ENCODE assay signal across 26 cellular contexts in the genomic region with DNA sequence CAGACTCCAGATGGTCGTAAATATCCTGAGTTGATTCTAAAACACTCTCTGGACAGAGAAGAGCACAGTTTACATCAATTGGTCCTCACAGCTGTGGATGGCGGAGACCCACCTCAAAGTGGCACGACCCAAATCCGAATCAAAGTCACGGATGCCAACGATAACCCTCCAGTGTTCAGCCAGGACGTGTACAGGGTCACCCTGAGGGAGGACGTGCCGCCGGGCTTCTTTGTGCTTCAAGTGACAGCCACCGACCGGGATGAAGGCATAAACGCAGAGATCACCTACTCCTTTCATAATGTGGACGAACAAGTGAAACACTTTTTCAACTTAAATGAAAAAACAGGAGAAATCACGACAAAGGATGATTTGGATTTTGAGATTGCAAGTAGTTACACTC. TPM values are rescaled to one million over a fixed set of nuclear protein-coding genes. Genes with fewer than 3 reads are reported as not detected.
DNase-seq lines count a peak whose midpoint lies in the region; ATAC-seq and TF ChIP-seq lines count a peak whose summit lies in the region.
"Had no signal": no experiment of that assay in that cellular context is flagged by ENCODE, and none has a peak within 500 bp of the region (broad histone marks: within the 10 kb centered on the region; RNA-seq: fewer than 3 reads in every experiment).

No MANE protein-coding gene starts in this region.

- H3K4me3 ChIP-seq in OCI-LY7 (ENCODE audit: low read depth, low read length, poor library complexity, severe bottlenecking) = peak overlapping the region; percentile 65
- peak overlapping the region in 2 of 3 donors; percentile 37 to 42 for H3K4me3 ChIP-seq in liver (ENCODE audit: low read depth in 1 of 3, low read length in 3 of 3)
- peak overlapping the region; percentile 60 for H3K4me3 ChIP-seq in thoracic aorta
- peak overlapping the region in 1 of 4 donors; percentile 52 for H3K4me3 ChIP-seq in esophagus squamous epithelium

- peaks cover 41% of the 10 kb centered on the region for H3K36me3 Mint-ChIP-seq in stimulated activated naive CD8-positive, alpha-beta T cell treated with anti-CD3 and anti-CD28 coated beads, Interleukin-15, Interleukin-2, amounts not matched to agents 100 ng/mL and 50 ng/mL, for 24 hours (ENCODE audit: low read depth)

- no peak for ATAC-seq in stimulated activated naive CD8-positive, alpha-beta T cell treated with anti-CD3 and anti-CD28 coated beads, Interleukin-15, Interleukin-2, amounts not matched to agents 100 U/mL and 50 U/mL, for 24 hours
- ATAC-seq in thoracic aorta (ENCODE audit: insufficient number of reproducible peaks, low FRiP score, low read depth) = no peak
- ATAC-seq: left cardiac atrium had no signal

- BruUV-seq in OCI-LY7 (replicated peaks; lab: Mats Ljungman, UMichigan) = no TSS peak

- H3K9ac ChIP-seq in liver (ENCODE audit: low read depth in 1 of 2, low read length in 2 of 2) = no peak overlapping the region

- H3K27me3 ChIP-seq in liver (ENCODE audit: control insufficient read depth in 4 of 4, insufficient read depth in 4 of 4, low read length in 3 of 4) (peaks cover 0 to 2% (median 0%) of the 10 kb centered on the region in 4 donors), thoracic aorta (replicated peaks; ENCODE audit: insufficient read depth) (no peaks in the 10 kb centered on the region), esophagus squamous epithelium (peaks cover 0 to 66% (median 0%) of the 10 kb centered on the region in 4 donors)

- POLR2A ChIA-PET in OCI-LY7 (lab: Charles Lee) = interaction anchor here (1.2 kb wide), 1 partner anchor 203 kb away, joined by 6 read pairs; no protein-coding TSS in a partner anchor

- H2AFZ ChIP-seq in OCI-LY7 (ENCODE audit: low read length) = no peak overlapping the region; the same call in 1 of the 2 replicates

- H3K9me3 ChIP-seq in OCI-LY7 (ENCODE audit: low read length) (no peaks in the 10 kb centered on the region; the same call in 1 of the 2 replicates), liver (ENCODE audit: control insufficient read depth in 4 of 4, low read length in 3 of 4) (peaks cover 39 to 88% (median 67%) of the 10 kb centered on the region in 4 donors), thoracic aorta (peaks cover 89% of the 10 kb centered on the region), esophagus squamous epithelium (peaks cover 5 to 100% (median 82%) of the 10 kb centered on the region in 3 donors)

- no peak for TF ChIP-seq POLR2A in esophagus squamous epithelium (IDR thresholded peaks at IDR 0.05)

- H3K9me3 Mint-ChIP-seq in stimulated activated naive CD8-positive, alpha-beta T cell treated with anti-CD3 and anti-CD28 coated beads, Interleukin-15, Interleukin-2, amounts not matched to agents 100 ng/mL and 50 ng/mL, for 24 hours = peaks cover 51% of the 10 kb centered on the region

- H3K4me1 ChIP-seq in OCI-LY7 (ENCODE audit: insufficient read depth, low read length, poor library complexity, severe bottlenecking) = peaks cover 41% of the 10 kb centered on the region
- H3K4me1 ChIP-seq in liver (ENCODE audit: control insufficient read depth in 4 of 4, insufficient read depth in 4 of 4, low read length in 3 of 4) = no peaks in the 10 kb centered on the region
- H3K4me1 ChIP-seq in thoracic aorta (ENCODE audit: control insufficient read depth in 1 of 2, low read depth in 2 of 2) = no peaks in the 10 kb centered on the region
- H3K4me1 ChIP-seq in esophagus squamous epithelium = no peaks in the 10 kb centered on the region
- H3K4me1 ChIP-seq: esophagus muscularis mucosa, upper lobe of left lung had no signal

- no peak overlapping the region for H3K4me3 Mint-ChIP-seq in stimulated activated naive CD8-positive, alpha-beta T cell treated with anti-CD3 and anti-CD28 coated beads, Interleukin-15, Interleukin-2, amounts not matched to agents 100 ng/mL and 50 ng/mL, for 24 hours
- H3K4me3 Mint-ChIP-seq: mesothelial cell of epicardium had no signal

- H3K27ac Mint-ChIP-seq in stimulated activated naive CD8-positive, alpha-beta T cell treated with anti-CD3 and anti-CD28 coated beads, Interleukin-15, Interleukin-2, amounts not matched to agents 100 ng/mL and 50 ng/mL, for 24 hours = peak overlapping the region; percentile 61
- H3K27ac Mint-ChIP-seq: mesothelial cell of epicardium; stimulated activated naive CD8-positive, alpha-beta T cell treated with anti-CD3 and anti-CD28 coated beads, Interleukin-15, amount 100 ng/mL, for 72 hours had no signal

- H3K27ac ChIP-seq in OCI-LY7 (ENCODE audit: low read depth, low read length, poor library complexity, severe bottlenecking) = no peak overlapping the region
- H3K27ac ChIP-seq in liver (ENCODE audit: low read depth in 1 of 2, low read length in 2 of 2) = no peak overlapping the region
- no peak overlapping the region for H3K27ac ChIP-seq in thoracic aorta
- no peak overlapping the region for H3K27ac ChIP-seq in esophagus squamous epithelium
- H3K27ac ChIP-seq: esophagus muscularis mucosa, skin epidermis, upper lobe of left lung had no signal

- no peaks in the 10 kb centered on the region for H3K9me2 ChIP-seq in OCI-LY7 (ENCODE audit: insufficient read depth, low read length)

- CTCF ChIA-PET in OCI-LY7 (lab: Charles Lee; ENCODE audit: unreplicated experiment) = interaction anchor here (1.2 kb wide), 1 partner anchor 9 kb away, joined by 4 read pairs; no protein-coding TSS in a partner anchor

- no peak for TF ChIP-seq CTCF in OCI-LY7 (conservative IDR thresholded peaks at IDR 0.05; ENCODE audit: low read length)
- TF ChIP-seq CTCF in liver (IDR thresholded peaks at IDR 0.05; ENCODE audit: low read depth, low read length, missing input control) = no peak
- no peak for TF ChIP-seq CTCF in thoracic aorta (IDR thresholded peaks at IDR 0.05)
- no peak for TF ChIP-seq CTCF in esophagus squamous epithelium (IDR thresholded peaks at IDR 0.05)

- H3K79me2 ChIP-seq in OCI-LY7 (ENCODE audit: insufficient read depth, low read depth, low read length) = peaks cover 24% of the 10 kb centered on the region; the same call in 1 of the 2 replicates

- 29% methylated on average over 15 of the region's 15 CpGs for WGBS in liver
- 55 to 61% methylated on average over 15 of the region's 15 CpGs for WGBS in esophagus squamous epithelium, 2 donors

- TF ChIP-seq RAD21 in liver (IDR thresholded peaks at IDR 0.05) = no peak

- H4K20me1 ChIP-seq in OCI-LY7 (ENCODE audit: insufficient read depth, low read length) = no peaks in the 10 kb centered on the region

- H3K4me2 ChIP-seq in OCI-LY7 (ENCODE audit: low read length) = peak overlapping the region; percentile 70

- H3K36me3 ChIP-seq in OCI-LY7 (ENCODE audit: insufficient read depth, low read length) (peaks cover 22% of the 10 kb centered on the region), liver (ENCODE audit: control insufficient read depth in 4 of 4, insufficient read depth in 3 of 4, low read depth in 1 of 4, low read length in 3 of 4) (no peaks in the 10 kb centered on the region), thoracic aorta (no peaks in the 10 kb centered on the region), esophagus squamous epithelium (no peaks in the 10 kb centered on the region)
- H3K36me3 ChIP-seq: esophagus muscularis mucosa, upper lobe of left lung had no signal

- intact Hi-C loops in OCI-LY7 (cut with micrococcal nuclease; ENCODE audit: unreplicated experiment) (loop anchor here (5.0 kb wide), 1 partner anchor 117 kb away; the partner anchor contains the start of gene PCDHGC3), esophagus squamous epithelium (cut with DNase I) (no loop called here)

- peaks cover 86% of the 10 kb centered on the region for H3K27me3 Mint-ChIP-seq in stimulated activated naive CD8-positive, alpha-beta T cell treated with anti-CD3 and anti-CD28 coated beads, Interleukin-15, Interleukin-2, amounts not matched to agents 100 ng/mL and 50 ng/mL, for 24 hours

- DNase-seq in stimulated activated naive CD8-positive, alpha-beta T cell treated with anti-CD3 and anti-CD28 coated beads, Interleukin-15, Interleukin-2, amounts not matched to agents 100 U/mL and 50 U/mL, for 24 hours = no peak
- DNase-seq in OCI-LY7 (ENCODE audit: low spot score) (no peak), thoracic aorta (ENCODE audit: low spot score) (no peak), esophagus squamous epithelium (lab: John Stamatoyannopoulos, UW) (no peak), NCI-H69 (lab: John Stamatoyannopoulos, UW) (no peak)
- no peak for DNase-seq in effector CD8-positive, alpha-beta T cell (lab: John Stamatoyannopoulos, UW)
- DNase-seq: activated CD4-positive, alpha-beta T cell treated with anti-CD3 and anti-CD28 coated beads for 48 hours; activated CD8-positive, alpha-beta memory T cell treated with anti-CD3 and anti-CD28 coated beads, Interleukin-2, amount 50 U/mL, for 48 hours; activated gamma-delta T cell; cerebellar nuclear complex; DND-41; effector CD4-positive, alpha-beta T cell; left cardiac atrium; NCI-H1436 treated with DMSO at 0.1 percent for 48 hours; NCI-H2171 treated with DMSO at 0.1 percent for 48 hours; NCI-H526 treated with DMSO at 0.1 percent for 48 hours; posterior cingulate gyrus; stimulated activated CD4-positive, alpha-beta T cell treated with anti-CD3 and anti-CD28 coated beads, Interleukin-2, amount 100 ng/mL, for 24 hours; stimulated activated naive CD8-positive, alpha-beta T cell treated with anti-CD3 and anti-CD28 coated beads, Interleukin-15, amount 100 ng/mL, for 72 hours; upper lobe of left lung had no signal

- no peaks in the 10 kb centered on the region for H3K4me1 Mint-ChIP-seq in stimulated activated naive CD8-positive, alpha-beta T cell treated with anti-CD3 and anti-CD28 coated beads, Interleukin-15, Interleukin-2, amounts not matched to agents 100 ng/mL and 50 ng/mL, for 24 hours (ENCODE audit: low read depth)
- H3K4me1 Mint-ChIP-seq: mesothelial cell of epicardium had no signal

RNA-seq across cellular contexts. Expression of gene PCDHGB2, which starts 0.9 kb away (rescaled TPM):
- total RNA-seq in OCI-LY7 (2014; rRNA removed; shearing (Covaris generic)) = 8.3 and 9.3 TPM in 2 replicates
- 9.2 and 10.9 TPM in 2 replicates for total RNA-seq in OCI-LY7 (2022)
- 1 to 10 TPM in 1 of 2 donors, under 1 TPM in 1; 0.47 to 1.0 TPM for total RNA-seq in liver
- under 1 TPM in 1 of 2 donors, not detected in 1; 0.28 TPM for polyA plus RNA-seq in liver
- total RNA-seq in thoracic aorta = 10 to 100 TPM in 1 of 2 donors, 1 to 10 TPM in 1; 9.7 to 13.4 TPM
- total RNA-seq in esophagus squamous epithelium = 1 to 10 TPM in 3 of 4 donors, under 1 TPM in 1; 0.09 to 2.9 (median 1.8) TPM

RNA-seq across cellular contexts. Expression of gene PCDHGA5, which starts 3.3 kb away (rescaled TPM):
- total RNA-seq in OCI-LY7 (2014; rRNA removed; shearing (Covaris generic)) = 5.2 and 6.1 TPM in 2 replicates
- total RNA-seq in OCI-LY7 (2022) (4.6 and 4.9 TPM in 2 replicates), liver (under 1 TPM; 0.09 to 0.50 TPM), thoracic aorta (10 to 100 TPM in 1 of 2 donors, 1 to 10 TPM in 1; 9.5 to 12.5 TPM), esophagus squamous epithelium (1 to 10 TPM in 3 of 4 donors, under 1 TPM in 1; 0.38 to 2.3 (median 1.8) TPM)
- under 1 TPM; 0.04 to 0.08 TPM for polyA plus RNA-seq in liver

RNA-seq across cellular contexts. Expression of gene PCDHGA4, which starts 5.9 kb away (rescaled TPM):
- 1.9 and 3.5 TPM in 2 replicates for total RNA-seq in OCI-LY7 (2014; rRNA removed; shearing (Covaris generic))
- total RNA-seq in OCI-LY7 (2022) (1.8 and 1.9 TPM in 2 replicates), liver (under 1 TPM; 0.23 to 0.92 TPM), thoracic aorta (10 to 100 TPM; 11.4 TPM), esophagus squamous epithelium (1 to 10 TPM in 2 of 4 donors, under 1 TPM in 2; 0.12 to 2.9 (median 1.1) TPM)
- polyA plus RNA-seq in liver = under 1 TPM; 0.15 to 0.21 TPM

RNA-seq across cellular contexts. Expression of gene PCDHGB3, which starts 9.4 kb away (rescaled TPM):
- 3.5 and 5.8 TPM in 2 replicates for total RNA-seq in OCI-LY7 (2014; rRNA removed; shearing (Covaris generic))
- total RNA-seq in OCI-LY7 (2022) = 6.1 and 6.3 TPM in 2 replicates
- total RNA-seq in liver = 1 to 10 TPM in 1 of 2 donors, under 1 TPM in 1; 0.37 to 1.2 TPM
- polyA plus RNA-seq in liver = under 1 TPM in 1 of 2 donors, not detected in 1; 0.07 TPM
- 10 to 100 TPM; 11.2 to 15.4 TPM for total RNA-seq in thoracic aorta
- 1 to 10 TPM in 3 of 4 donors, under 1 TPM in 1; 0.26 to 2.7 (median 2.2) TPM for total RNA-seq in esophagus squamous epithelium
- polyA plus RNA-seq: neural cell had no signal

RNA-seq across cellular contexts. Expression of gene PCDHGB1, which starts 10.8 kb away (rescaled TPM):
- total RNA-seq in OCI-LY7 (2014; rRNA removed; shearing (Covaris generic)) = 2.8 and 4.1 TPM in 2 replicates
- total RNA-seq in OCI-LY7 (2022) (2.8 and 3.0 TPM in 2 replicates), liver (under 1 TPM; 0.14 to 0.75 TPM), thoracic aorta (10 to 100 TPM in 1 of 2 donors, 1 to 10 TPM in 1; 6.8 to 11.4 TPM), esophagus squamous epithelium (1 to 10 TPM in 3 of 4 donors, under 1 TPM in 1; 0.29 to 1.9 (median 1.5) TPM)
- under 1 TPM; 0.10 to 0.11 TPM for polyA plus RNA-seq in liver
